In genomic region chr9:135961277-135961705, GRCh38 we compare ENCODE assay signal across 8 cellular contexts. TPM values are rescaled to one million over a fixed set of nuclear protein-coding genes. Genes with fewer than 3 reads are reported as not detected.
A peak's percentile ranks its signal among the peaks of the same experiment; 100 is the strongest.
DNase-seq lines count a peak whose midpoint lies in the region; ATAC-seq, FAIRE-seq and TF ChIP-seq lines count a peak whose summit lies in the region.

UBAC1 (minus strand) TSS chr9:135961373; CDS start chr9:135961162, 211 bp downstream.

- in situ Hi-C loops in GM13977 (cut with MboI; ENCODE audit: low pct_unique_long_range_greater_than_20kb, low sequenced_read_pairs, unreplicated experiment) = loop anchor here (10.0 kb wide), 1 partner anchor 164 kb away; no protein-coding TSS in a partner anchor

- ATAC-seq in HG02970 (IDR thresholded peaks at IDR 0.05; ENCODE audit: low FRiP score, unreplicated experiment) = peak; percentile 94
- peak; percentile 93 to 94 for ATAC-seq in right cardiac atrium

- TF ChIP-seq CTCF in GM13977 (IDR thresholded peaks at IDR 0.05; ENCODE audit: extremely low read depth, insufficient read depth, missing control alignments) = peak; percentile 31

- under 1% methylated on average over 53 of the region's 53 CpGs for WGBS in right cardiac atrium

- intact Hi-C loops in T-helper 2 cell treated with Interferon-gamma antibody and Interleukin-4, amounts not matched to agents 100 ng/mL and 5 ng/mL, for 36 hours (cut with micrococcal nuclease) = loop anchor here (1.0 kb wide), 4 partner anchors 54 to 284 kb away; partner anchors contain the start of genes CAMSAP1, QSOX2 and TMEM250
- intact Hi-C loops in right cardiac atrium (cut with DNase I) = loop anchor here in 1 of 4 donors (10.0 kb wide), 2 partner anchors 96 to 324 kb away; no protein-coding TSS in a partner anchor

- H3K27me3 ChIP-seq in right cardiac atrium (ENCODE audit: control insufficient read depth, insufficient read depth) = no peaks in the 10 kb centered on the region

- H3K27ac ChIP-seq in right cardiac atrium (ENCODE audit: low read length) = peak within 1 kb of the TSS; percentile 98

- FAIRE-seq in urothelium cell line (lab: Jason Lieb, UNC) = no peak

- DNase-seq in GM13977 (ENCODE audit: low spot score) (peak; percentile 100), NCI-H187 treated with DMSO at 0.1 percent for 48 hours (lab: John Stamatoyannopoulos, UW) (peak; percentile 21), anterior cingulate cortex (lab: John Stamatoyannopoulos, UW) (peak; percentile 34 to 97 (median 93)), right cardiac atrium (peak; percentile 97 to 99 (median 99)), pulmonary artery endothelial cell (ENCODE audit: low read depth, low spot score) (peak; percentile 81), urothelium cell line (ENCODE audit: low spot score) (peak; percentile 99)

- H3K4me3 ChIP-seq in right cardiac atrium (ENCODE audit: low read length) = peak within 1 kb of the TSS; percentile 96

- H3K4me1 ChIP-seq in right cardiac atrium (ENCODE audit: control insufficient read depth, insufficient read depth, low read length) = no peaks in the 10 kb centered on the region

- no peaks in the 10 kb centered on the region for H3K9me3 ChIP-seq in right cardiac atrium (ENCODE audit: control insufficient read depth, low read length)

RNA-seq across cellular contexts. Expression of gene UBAC1, which starts in this region (rescaled TPM):
- 37.9 and 39.8 TPM in 2 replicates for total RNA-seq in T-helper 2 cell treated with Interferon-gamma antibody and Interleukin-4, amounts not matched to agents 100 ng/mL and 5 ng/mL, for 36 hours
- total RNA-seq in right cardiac atrium = 10 to 100 TPM; 64.0 to 88.7 (median 76.2) TPM
- 83.3 TPM for polyA plus RNA-seq in right cardiac atrium
- 37.7 and 38.5 TPM in 2 replicates for total RNA-seq in pulmonary artery endothelial cell

Comparison
In these comparisons a context has a peak if more than half of its experiments do, and no peak if none do; other contexts are left out.
1. Peak in every context shown above with its lines: DNase-seq, ATAC-seq, H3K4me3 ChIP-seq and H3K27ac ChIP-seq.
2. DNase-seq: peak in every context shown above with its lines; median percentile 100 in GM13977; 99 in right cardiac atrium; 99 in urothelium cell line; 93 in anterior cingulate cortex; 81 in pulmonary artery endothelial cell; 21 in NCI-H187 treated with DMSO at 0.1 percent for 48 hours.